28 cellular contexts compared by ENCODE assay signal in genomic region chr3:189096092-189096491, GRCh38.
"Had no signal": no experiment of that assay in that cellular context is flagged by ENCODE, and none has a peak within 500 bp of the region (broad histone marks: within the 10 kb centered on the region; RNA-seq: fewer than 3 reads in every experiment).

No MANE protein-coding gene starts in this region.

- ATAC-seq: heart right ventricle; left lobe of liver; lower lobe of right lung; natural killer cell; psoas muscle; stimulated activated memory B cell treated with anti-CD40 and anti-IgM and Interleukin-4, amounts not matched to agents 10 μg/mL and 1 μg/mL and 100 μg/mL, for 72 hours had no signal

- H3K36me3 ChIP-seq: esophagus squamous epithelium, heart right ventricle, lower lobe of right lung, neural progenitor cell, stomach, thyroid gland, upper lobe of left lung had no signal

- FAIRE-seq: colon, TTC549 had no signal

- H3K27me3 ChIP-seq: esophagus squamous epithelium, heart right ventricle, neural progenitor cell, stomach, thyroid gland, upper lobe of left lung had no signal

- DNase-seq: activated CD4-positive, alpha-beta T cell treated with anti-CD3 and anti-CD28 coated beads for 4 hours; activated CD4-positive, alpha-beta T cell treated with anti-CD3 and anti-CD28 coated beads, Interleukin-2, amount 50 U/mL, for 4 hours; activated effector memory CD4-positive, alpha-beta T cell treated with Interleukin-2 at 50 U/mL for 16 hours; activated naive CD4-positive, alpha-beta T cell treated with Interleukin-2 at 50 U/mL for 16 hours; activated T-cell treated with anti-CD3 and anti-CD28 coated beads for 4 hours; anterior cingulate cortex; dermis blood vessel endothelial cell; effector CD4-positive, alpha-beta T cell; esophagus squamous epithelium; foreskin melanocyte; heart right ventricle; lower lobe of right lung; mesendoderm; natural killer cell; occipital lobe; psoas muscle; stimulated activated CD4-positive, alpha-beta T cell treated with anti-CD3 and anti-CD28 coated beads, Interleukin-1b, Interleukin-23, amount 100 ng/mL, for 48 hours; stimulated activated CD4-positive, alpha-beta T cell treated with anti-CD3 and anti-CD28 coated beads, Interleukin-4, amount 100 ng/mL, for 4 hours; stimulated activated CD8-positive, alpha-beta memory T cell treated with anti-CD3 and anti-CD28 coated beads, Interleukin-4, amount 100 ng/mL, for 48 hours; stomach; upper lobe of left lung had no signal

- H3K4me3 ChIP-seq: esophagus squamous epithelium, heart right ventricle, lower lobe of right lung, neural progenitor cell, psoas muscle, smooth muscle cell, stomach, thyroid gland, upper lobe of left lung had no signal
